Comparison of ENCODE assay signal across 11 cellular contexts in genomic region chr2:105749583-105750399, GRCh38. TPM values are rescaled to one million over a fixed set of nuclear protein-coding genes. Genes with fewer than 3 reads are reported as not detected.
DNase-seq lines count a peak whose midpoint lies in the region; ATAC-seq and TF ChIP-seq lines count a peak whose summit lies in the region.
"Had no signal": no experiment of that assay in that cellular context is flagged by ENCODE, and none has a peak within 500 bp of the region (broad histone marks: within the 10 kb centered on the region; RNA-seq: fewer than 3 reads in every experiment).

No MANE protein-coding gene starts in this region.

- no peaks in the 10 kb centered on the region for H3K9me3 Mint-ChIP-seq in CD4-positive, alpha-beta memory T cell
- H3K9me3 Mint-ChIP-seq in natural killer cell, result no peaks in the 10 kb centered on the region

- H3K9ac ChIP-seq in GM23248, result no peak overlapping the region

- peak overlapping the region; percentile 78 for H3K27ac ChIP-seq in CD4-positive, alpha-beta memory T cell (ENCODE audit: low read depth, low read length)
- H3K27ac ChIP-seq in body of pancreas (peak overlapping the region in 3 of 4 donors; percentile 14 to 94 (median 33)), GM23248 (no peak overlapping the region)

- H3K4me3 Mint-ChIP-seq in CD4-positive, alpha-beta memory T cell, result peak overlapping the region; percentile 88 to 99 (median 92)
- peak overlapping the region; percentile 49 for H3K4me3 Mint-ChIP-seq in natural killer cell

- in situ Hi-C loops in GM23248 (cut with MboI), result no loop called here

- CTCF ChIA-PET in CD4-positive, alpha-beta memory T cell (lab: Charles Lee; ENCODE audit: partially characterized antibody), result interaction anchor here (0.7 to 6.7 kb wide), 12 partner anchors 9 to 356 kb away, joined by 3 to 96 read pairs (median 4); no protein-coding TSS in a partner anchor

- peak overlapping the region; percentile 92 to 99 (median 97) for H3K27ac Mint-ChIP-seq in CD4-positive, alpha-beta memory T cell
- H3K27ac Mint-ChIP-seq in natural killer cell, result peak overlapping the region; percentile 64 to 65

- no peaks in the 10 kb centered on the region for H3K27me3 Mint-ChIP-seq in CD4-positive, alpha-beta memory T cell
- H3K27me3 Mint-ChIP-seq in natural killer cell (ENCODE audit: low read depth in 2 of 2), result no peaks in the 10 kb centered on the region

- TF ChIP-seq CTCF in body of pancreas (IDR thresholded peaks at IDR 0.05) (no peak), natural killer cell (IDR thresholded peaks at IDR 0.05) (no peak)

- no peak for TF ChIP-seq POLR2A in body of pancreas (IDR thresholded peaks at IDR 0.05)

- ATAC-seq in body of pancreas, result no peak
- ATAC-seq in natural killer cell, result no peak
- no peak for ATAC-seq in GM21447 (IDR thresholded peaks at IDR 0.05; ENCODE audit: unreplicated experiment)

- H3K4me2 ChIP-seq in GM23248 (ENCODE audit: unreplicated experiment), result no peak overlapping the region

- H3F3A ChIP-seq in GM23248 (ENCODE audit: insufficient read depth), result no peaks in the 10 kb centered on the region

- H3K9me3 ChIP-seq in CD4-positive, alpha-beta memory T cell (ENCODE audit: control insufficient read depth in 1 of 2, low read length in 2 of 2), result no peaks in the 10 kb centered on the region
- no peaks in the 10 kb centered on the region for H3K9me3 ChIP-seq in body of pancreas
- no peaks in the 10 kb centered on the region for H3K9me3 ChIP-seq in GM23248 (ENCODE audit: low read depth)

- H2AFZ ChIP-seq in GM23248, result no peak overlapping the region

- POLR2A ChIA-PET in CD4-positive, alpha-beta memory T cell (lab: Charles Lee; ENCODE audit: partially characterized antibody), result interaction anchor here (0.9 to 6.7 kb wide), 13 partner anchors 11 to 347 kb away, joined by 3 to 52 read pairs (median 4); no protein-coding TSS in a partner anchor

- peak overlapping the region; percentile 21 to 48 for H3K4me3 ChIP-seq in CD4-positive, alpha-beta memory T cell (ENCODE audit: low read length in 2 of 2)
- H3K4me3 ChIP-seq in body of pancreas (no peak overlapping the region), GM23248 (no peak overlapping the region)

- DNase-seq in CD4-positive, alpha-beta memory T cell, result peak in 3 of 5 donors; percentile 32 to 63 (median 37)
- peak; percentile 35 for DNase-seq in T-helper 22 cell (ENCODE audit: low read depth)
- peak in 1 of 4 donors; percentile 34 for DNase-seq in body of pancreas
- no peak for DNase-seq in natural killer cell
- no peak for DNase-seq in ureter (ENCODE audit: low spot score)
- no peak for DNase-seq in cerebellar cortex (ENCODE audit: low spot score)
- no peak for DNase-seq in GM23248
- DNase-seq: activated gamma-delta T cell, MM.1S, SHP77 had no signal

- peaks cover 81% of the 10 kb centered on the region for H3K4me1 ChIP-seq in CD4-positive, alpha-beta memory T cell (ENCODE audit: insufficient read depth, low read length)
- H3K4me1 ChIP-seq in body of pancreas, result peaks cover 67% of the 10 kb centered on the region
- peaks cover 14% of the 10 kb centered on the region; the same call in 1 of the 2 replicates for H3K4me1 ChIP-seq in GM23248 (ENCODE audit: insufficient read depth)

- H3K27me3 ChIP-seq in CD4-positive, alpha-beta memory T cell (ENCODE audit: insufficient read depth, low read length), result no peaks in the 10 kb centered on the region
- H3K27me3 ChIP-seq in body of pancreas, result no peaks in the 10 kb centered on the region
- H3K27me3 ChIP-seq in GM23248 (replicated peaks; ENCODE audit: insufficient read depth), result no peaks in the 10 kb centered on the region

- peaks cover 44 to 72% of the 10 kb centered on the region in 2 donors for H3K36me3 Mint-ChIP-seq in CD4-positive, alpha-beta memory T cell
- no peaks in the 10 kb centered on the region for H3K36me3 Mint-ChIP-seq in natural killer cell

- peaks cover 5% of the 10 kb centered on the region for H3K36me3 ChIP-seq in CD4-positive, alpha-beta memory T cell (ENCODE audit: insufficient read depth, low read length)
- H3K36me3 ChIP-seq in body of pancreas (replicated peaks in 1 of 2; ENCODE audit: insufficient read depth in 1 of 2, low read depth in 2 of 2) (no peaks in the 10 kb centered on the region), GM23248 (ENCODE audit: low read depth) (no peaks in the 10 kb centered on the region)

- no peaks in the 10 kb centered on the region for H3K9me2 ChIP-seq in GM23248 (ENCODE audit: insufficient read depth)

- WGBS in body of pancreas, 2 donors, result 62 to 78% methylated on average over 18 of the region's 18 CpGs
- WGBS in GM23248 (ENCODE audit: low coverage in 1 of 2, low lambda C conversion rate in 2 of 2, missing lambda C conversion rate in 2 of 2), 2 experiments, result 90 to 94% methylated on average over 18 of the region's 18 CpGs

- peaks cover 7% of the 10 kb centered on the region; the same call in 1 of the 2 replicates for H4K20me1 ChIP-seq in GM23248 (ENCODE audit: insufficient read depth)

- H3K79me2 ChIP-seq in GM23248 (ENCODE audit: insufficient read depth), result peaks cover 95% of the 10 kb centered on the region

- intact Hi-C loops in CD4-positive, alpha-beta memory T cell (cut with micrococcal nuclease), result loop anchor here (2.0 to 10.0 kb wide), 6 partner anchors 47 to 415 kb away; no protein-coding TSS in a partner anchor
- intact Hi-C loops in body of pancreas (cut with DNase I), result no loop called here
- intact Hi-C loops in natural killer cell (cut with micrococcal nuclease), result no loop called here

- H3K4me1 Mint-ChIP-seq in CD4-positive, alpha-beta memory T cell, result peaks cover 60 to 93% (median 75%) of the 10 kb centered on the region in 4 donors
- peaks cover 84 to 86% of the 10 kb centered on the region in 2 donors for H3K4me1 Mint-ChIP-seq in natural killer cell

RNA-seq across cellular contexts. Expression of gene NCK2, which starts 5.1 kb away (rescaled TPM):
- total RNA-seq in CD4-positive, alpha-beta memory T cell, result 10 to 100 TPM; 98.1 to 98.6 TPM
- 10 to 100 TPM; 58.0 to 76.6 TPM for polyA plus RNA-seq in CD4-positive, alpha-beta memory T cell
- total RNA-seq in body of pancreas (10 to 100 TPM; 36.6 to 42.8 TPM), natural killer cell (10 to 100 TPM; 34.1 to 50.8 (median 43.0) TPM), ureter (40.9 TPM)
- total RNA-seq in GM23248 (2014; rRNA removed; shearing (Covaris generic)), result 13.9 and 25.2 TPM in 2 replicates
- polyA plus RNA-seq in GM23248 (2016; fragmentation: Nextera tagmentation; extraction: Ambion mirVana), result 5.1 and 5.7 TPM in 2 replicates

Comparison
In these comparisons a context has a peak if more than half of its experiments do, and no peak if none do; other contexts are left out.
1. DNase-seq: peak in CD4-positive, alpha-beta memory T cell (3 of 5) and T-helper 22 cell (single experiment); none in natural killer cell (single experiment), ureter (single experiment), cerebellar cortex (single experiment) and GM23248 (single experiment).
2. H3K4me3 ChIP-seq: peak in CD4-positive, alpha-beta memory T cell (2 of 2); none in body of pancreas (0 of 2) and GM23248 (single experiment).